In the genomic region with DNA sequence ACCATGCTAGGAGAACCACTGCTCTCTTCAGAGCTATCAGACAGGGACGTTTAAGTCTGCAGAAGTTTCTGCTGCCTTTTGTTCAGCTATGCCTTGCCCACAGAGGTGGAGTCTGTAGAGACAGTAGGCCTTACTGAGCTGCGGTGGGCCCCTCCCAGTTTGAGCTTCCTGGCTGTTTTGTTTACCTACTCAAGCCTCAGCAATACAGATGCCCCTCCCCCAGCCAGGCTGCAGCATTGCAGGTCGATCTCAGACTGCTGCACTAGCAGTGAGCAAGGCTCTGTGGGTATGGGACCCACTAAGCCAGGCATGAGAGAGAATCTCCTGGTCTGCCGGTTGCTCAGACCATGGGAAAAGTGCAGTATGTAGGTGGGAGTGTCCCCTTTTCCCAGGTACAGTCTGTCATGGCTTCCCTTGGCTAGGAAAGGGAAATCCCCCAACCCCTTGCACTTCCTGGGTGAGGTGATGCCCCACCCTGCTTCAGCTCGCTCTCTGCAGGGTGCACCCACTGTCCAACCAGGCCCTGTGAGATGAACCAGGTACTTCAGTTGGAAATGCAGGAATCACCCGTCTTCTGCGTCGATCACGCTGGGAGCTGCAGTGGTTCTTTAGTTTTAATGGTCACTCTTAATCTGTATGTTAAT, we compare ENCODE assay signal across 8 cellular contexts. TPM values are rescaled to one million over a fixed set of nuclear protein-coding genes. Genes with fewer than 3 reads are reported as not detected.
DNase-seq lines count a peak whose midpoint lies in the region; ATAC-seq and TF ChIP-seq lines count a peak whose summit lies in the region.
"Not testable (repeated sequence)": the region's sequence is repeated elsewhere in the genome, so short reads cannot be mapped to it uniquely, and the experiment has no call there.

No MANE protein-coding gene starts in this region.

- TF ChIP-seq CTCF in KMS-11 (conservative IDR thresholded peaks at IDR 0.05; ENCODE audit: low read depth, low read length); RWPE1 (conservative IDR thresholded peaks at IDR 0.05; ENCODE audit: low read depth); thyroid gland (IDR thresholded peaks at IDR 0.05): not testable (repeated sequence)

- H3K4me3 Mint-ChIP-seq in naive B cell, result peak overlapping the region; percentile 31 to 88 (median 70)

- H3K36me3 Mint-ChIP-seq in naive B cell, result peaks cover 25 to 51% of the 10 kb centered on the region in 2 donors

- H3K4me1 Mint-ChIP-seq in naive B cell, result peaks cover 44 to 75% (median 74%) of the 10 kb centered on the region in 3 donors

- not testable (repeated sequence) for H3K79me2 ChIP-seq in KMS-11 (ENCODE audit: insufficient read depth, low read depth)

- ATAC-seq in GM18868 (IDR thresholded peaks at IDR 0.05; ENCODE audit: unreplicated experiment), result peak; percentile 93
- peak; percentile 87 for ATAC-seq in HG02642 (IDR thresholded peaks at IDR 0.05; ENCODE audit: poor library complexity, unreplicated experiment)
- peak; percentile 93 for ATAC-seq in esophagus mucosa
- ATAC-seq in naive B cell (ENCODE audit: low read depth in 2 of 2), result peak; percentile 97 to 98

- peak overlapping the region; percentile 39; the same call in 1 of the 2 replicates for H3K4me2 ChIP-seq in KMS-11

- H4K20me1 ChIP-seq in KMS-11 (ENCODE audit: insufficient read depth), result not testable (repeated sequence)

- CTCF ChIA-PET in RWPE1 (lab: Yijun Ruan, JAX), result interaction anchor here (0.7 kb wide), 1 partner anchor 12 kb away, joined by 3 read pairs; no protein-coding TSS in a partner anchor

- H2AFZ ChIP-seq in KMS-11 (ENCODE audit: low read depth), result not testable (repeated sequence)

- POLR2A ChIA-PET in RWPE1 (lab: Yijun Ruan, JAX; ENCODE audit: low non-redundant PET), result not testable (repeated sequence)

- H3K4me3 ChIP-seq in KMS-11 (IDR thresholded peaks at IDR 0.05; ENCODE audit: insufficient read depth, low read depth, low read length); thyroid gland (replicated peaks in 1 of 3): not testable (repeated sequence)

- H3K27me3 ChIP-seq in KMS-11 (ENCODE audit: insufficient read depth, low read depth); thyroid gland: not testable (repeated sequence)

- H3K9me3 ChIP-seq in thyroid gland, result not testable (repeated sequence)

- peaks cover 4 to 37% (median 30%) of the 10 kb centered on the region in 7 donors for H3K9me3 Mint-ChIP-seq in naive B cell

- H3K9ac ChIP-seq in KMS-11, result not testable (repeated sequence)

- intact Hi-C loops in thyroid gland (cut with DNase I), result not testable (repeated sequence)

- H3K27ac Mint-ChIP-seq in naive B cell, result peak overlapping the region; percentile 67 to 87 (median 81)

- not testable (repeated sequence) for H3K36me3 ChIP-seq in KMS-11 (ENCODE audit: insufficient read depth); thyroid gland

- not testable (repeated sequence) for TF ChIP-seq POLR2A in thyroid gland (IDR thresholded peaks at IDR 0.05)

- H3K27me3 Mint-ChIP-seq in naive B cell, result not testable (repeated sequence)

- H3K27ac ChIP-seq in KMS-11, RWPE1, thyroid gland: not testable (repeated sequence)

- H3K4me1 ChIP-seq in KMS-11 (ENCODE audit: low read depth, poor library complexity, severe bottlenecking), result peaks cover 14% of the 10 kb centered on the region
- H3K4me1 ChIP-seq in thyroid gland, result not testable (repeated sequence)

- 71 to 82% methylated on average over 7 to 9 of the region's 9 CpGs for whole genome bisulfite sequencing in thyroid gland, 2 donors

- DNase-seq in RWPE1 (ENCODE audit: low spot score) (peak; percentile 13), activated T-helper 1 cell treated with Interleukin-2 at 50 U/mL for 16 hours (ENCODE audit: low read depth) (peak; percentile 67), naive B cell (peak; percentile 75), thyroid gland (peak; percentile 16 to 43)

RNA-seq across cellular contexts. Expression of gene SLC30A7, which starts 53.7 kb away (rescaled TPM):
- total RNA-seq in esophagus mucosa (15.9 TPM), thyroid gland (10 to 100 TPM; 32.4 to 39.7 (median 36.1) TPM)
- 10 to 100 TPM in 1 of 6 donors, 1 to 10 TPM in 4, under 1 TPM in 1; 0.68 to 10.2 (median 8.4) TPM for polyA plus RNA-seq in naive B cell (ENCODE audit: low read depth in 6 of 6)

RNA-seq across cellular contexts. Expression of gene EXTL2, which starts 55.0 kb away (rescaled TPM):
- total RNA-seq in esophagus mucosa (2.3 TPM), thyroid gland (10 to 100 TPM; 13.9 to 17.4 (median 17.2) TPM)
- polyA plus RNA-seq in naive B cell (ENCODE audit: low read depth in 6 of 6), result 1 to 10 TPM; 2.0 to 5.8 (median 2.4) TPM

Comparison
In these comparisons a context has a peak if more than half of its experiments do, and no peak if none do; other contexts are left out.
1. DNase-seq: peak in every context shown above with its lines; median percentile 75 in naive B cell; 67 in activated T-helper 1 cell treated with Interleukin-2 at 50 U/mL for 16 hours; 30 in thyroid gland; 13 in RWPE1.